In the genomic region with DNA sequence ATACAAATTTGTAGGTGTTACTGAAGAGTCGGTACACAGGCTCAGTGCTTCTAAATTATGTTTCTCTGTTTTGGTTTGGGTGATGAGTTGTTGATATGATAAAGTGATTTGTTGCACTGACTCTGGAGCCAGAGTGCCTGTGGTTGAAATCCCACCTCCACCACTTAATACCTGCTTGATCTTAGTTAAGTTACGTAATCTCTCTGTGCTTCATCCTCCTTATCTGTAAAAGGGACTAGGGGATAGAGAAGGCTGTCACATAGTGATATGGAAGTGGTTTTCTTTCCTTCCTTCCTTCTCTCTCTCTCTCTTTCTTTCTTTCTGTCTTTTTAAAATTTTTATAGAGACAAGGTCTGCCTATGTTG, we compare ENCODE assay signal across 8 cellular contexts. TPM values are rescaled to one million over a fixed set of nuclear protein-coding genes. Genes with fewer than 3 reads are reported as not detected.
DNase-seq lines count a peak whose midpoint lies in the region; ATAC-seq, FAIRE-seq and TF ChIP-seq lines count a peak whose summit lies in the region.

No MANE protein-coding gene starts in this region.

- H3K4me1 ChIP-seq in SJCRH30, result no peaks in the 10 kb centered on the region
- peaks cover 18 to 42% (median 26%) of the 10 kb centered on the region in 3 donors for H3K4me1 ChIP-seq in esophagus squamous epithelium
- peaks cover 31 to 39% of the 10 kb centered on the region in 2 donors for H3K4me1 ChIP-seq in gastrocnemius medialis

- TF ChIP-seq POLR2A in esophagus squamous epithelium (IDR thresholded peaks at IDR 0.05) (no peak), gastrocnemius medialis (IDR thresholded peaks at IDR 0.05) (no peak)

- in situ Hi-C loops in gastrocnemius medialis (cut with MboI; ENCODE audit: low sequenced_read_pairs in 4 of 4), result no loop called here

- DNase-seq in SJCRH30 (no peak), esophagus squamous epithelium (lab: John Stamatoyannopoulos, UW) (no peak), gastrocnemius medialis (no peak), RCC 7860 (ENCODE audit: low spot score) (no peak), NCI-H2081 treated with DMSO at 0.1 percent for 48 hours (lab: John Stamatoyannopoulos, UW) (no peak), NCI-H345 treated with DMSO at 0.1 percent for 48 hours (lab: John Stamatoyannopoulos, UW; ENCODE audit: unreplicated experiment) (no peak)

- WGBS in esophagus squamous epithelium, 2 donors, result 72 to 95% methylated on average over 2 of the region's 2 CpGs

- H3K36me3 ChIP-seq in SJCRH30 (no peaks in the 10 kb centered on the region), esophagus squamous epithelium (peaks cover 0 to 31% (median 4%) of the 10 kb centered on the region in 3 donors), gastrocnemius medialis (no peaks in the 10 kb centered on the region)

- TF ChIP-seq CTCF in esophagus squamous epithelium (IDR thresholded peaks at IDR 0.05), result no peak
- no peak for TF ChIP-seq CTCF in gastrocnemius medialis (IDR thresholded peaks at IDR 0.05 in 4 of 5, conservative IDR thresholded peaks at IDR 0.05 in 1 of 5)

- H3K4me3 ChIP-seq in GM08714 (ENCODE audit: low read length) (peak overlapping the region; percentile 89; the same call in 1 of the 2 replicates), SJCRH30 (peak overlapping the region; percentile 63), esophagus squamous epithelium (peak overlapping the region in 3 of 4 donors; percentile 62 to 94 (median 90)), gastrocnemius medialis (peak overlapping the region; percentile 66 to 95 (median 85))

- H3K27ac ChIP-seq in SJCRH30, result no peak overlapping the region
- H3K27ac ChIP-seq in esophagus squamous epithelium, result peak overlapping the region; percentile 85 to 97 (median 91)
- peak overlapping the region; percentile 81 to 96 (median 96) for H3K27ac ChIP-seq in gastrocnemius medialis

- H3K27me3 ChIP-seq in SJCRH30, result peaks cover 3% of the 10 kb centered on the region; the same call in 1 of the 2 replicates
- no peaks in the 10 kb centered on the region for H3K27me3 ChIP-seq in esophagus squamous epithelium
- no peaks in the 10 kb centered on the region for H3K27me3 ChIP-seq in gastrocnemius medialis

- H3K9me3 ChIP-seq in SJCRH30 (replicated peaks) (no peaks in the 10 kb centered on the region), esophagus squamous epithelium (no peaks in the 10 kb centered on the region), gastrocnemius medialis (no peaks in the 10 kb centered on the region)

- no peak for FAIRE-seq in RCC 7860 (lab: Jason Lieb, UNC)

- intact Hi-C loops in esophagus squamous epithelium (cut with DNase I) (no loop called here), gastrocnemius medialis (cut with DNase I; ENCODE audit: low total_unique reads) (no loop called here)

- ATAC-seq in gastrocnemius medialis, result no peak
- ATAC-seq in GM19452 (IDR thresholded peaks at IDR 0.05; ENCODE audit: unreplicated experiment), result no peak

RNA-seq across cellular contexts. Expression of gene HPS6, which starts 0.7 kb away (rescaled TPM):
- 6.4 and 7.0 TPM in 2 replicates for total RNA-seq in SJCRH30 (2014; rRNA removed; shearing (Covaris generic))
- total RNA-seq in esophagus squamous epithelium (10 to 100 TPM; 22.7 to 29.4 (median 23.3) TPM), gastrocnemius medialis (10 to 100 TPM; 12.7 to 21.8 (median 19.4) TPM)

RNA-seq across cellular contexts. Expression of gene ARMH3, which starts 8.5 kb away (rescaled TPM):
- 24.1 and 25.7 TPM in 2 replicates for total RNA-seq in SJCRH30 (2014; rRNA removed; shearing (Covaris generic))
- 10 to 100 TPM; 13.3 to 17.2 (median 16.1) TPM for total RNA-seq in esophagus squamous epithelium
- total RNA-seq in gastrocnemius medialis, result 10 to 100 TPM in 3 of 4 donors, 1 to 10 TPM in 1; 9.7 to 14.9 (median 13.4) TPM

RNA-seq across cellular contexts. Expression of gene LDB1, which starts 55.7 kb away (rescaled TPM):
- 72.6 and 81.6 TPM in 2 replicates for total RNA-seq in SJCRH30 (2014; rRNA removed; shearing (Covaris generic))
- 10 to 100 TPM; 26.2 to 54.0 (median 27.3) TPM for total RNA-seq in esophagus squamous epithelium
- total RNA-seq in gastrocnemius medialis, result 10 to 100 TPM; 15.9 to 32.7 (median 28.6) TPM
